ENCODE assay signal across 1 cellular context in genomic region chr2:30165050-30165520, GRCh38.
TF ChIP-seq lines count a peak whose summit lies in the region.

No MANE protein-coding gene starts in this region.

TF ChIP-seq in K562, 482 proteins besides CTCF, POLR2A, EP300 and RAD21 (continued from another document and continues in another):
- no peak for TF ChIP-seq CUX1 (CRISPR knock-in tag; IDR thresholded peaks at IDR 0.05)
- no peak for TF ChIP-seq MAFF (IDR thresholded peaks at IDR 0.05; ENCODE audit: low read length)
- TF ChIP-seq NELFE (IDR thresholded peaks at IDR 0.05; ENCODE audit: insufficient read depth, insufficient read length): no peak
- peak; percentile 30; the same call in 1 of the 2 replicates for TF ChIP-seq ZEB2 (IDR thresholded peaks at IDR 0.05)
- no peak for TF ChIP-seq ZNF121 (CRISPR knock-in tag; conservative IDR thresholded peaks at IDR 0.05)
- TF ChIP-seq ZNF778 (CRISPR knock-in tag; IDR thresholded peaks at IDR 0.05): no peak
- no peak for TF ChIP-seq PREB (CRISPR knock-in tag; IDR thresholded peaks at IDR 0.05)
- no peak for TF ChIP-seq PATZ1 (CRISPR knock-in tag; IDR thresholded peaks at IDR 0.05; ENCODE audit: borderline replicate concordance)
- no peak for TF ChIP-seq MCM5 (IDR thresholded peaks at IDR 0.05; ENCODE audit: low read depth)
- TF ChIP-seq HBP1 (CRISPR knock-in tag; IDR thresholded peaks at IDR 0.05): no peak
- TF ChIP-seq MTA1 (IDR thresholded peaks at IDR 0.05; ENCODE audit: borderline replicate concordance): no peak
- peak; percentile 47; the same call in 1 of the 2 replicates for TF ChIP-seq FOXM1 (IDR thresholded peaks at IDR 0.05; ENCODE audit: low read depth)
- TF ChIP-seq FOXM1 (CRISPR knock-in tag; IDR thresholded peaks at IDR 0.05; ENCODE audit: low read depth): no peak
- TF ChIP-seq PML (IDR thresholded peaks at IDR 0.05; ENCODE audit: low read length): no peak
- TF ChIP-seq MLLT1 (IDR thresholded peaks at IDR 0.05): no peak
- no peak for TF ChIP-seq RBM25 (IDR thresholded peaks at IDR 0.05; ENCODE audit: low read depth, low read length, severe bottlenecking)
- TF ChIP-seq ZNF699 (CRISPR knock-in tag; IDR thresholded peaks at IDR 0.05; ENCODE audit: insufficient replicate concordance): no peak
- no peak for TF ChIP-seq GABPB1 (CRISPR knock-in tag; IDR thresholded peaks at IDR 0.05)
- no peak for TF ChIP-seq SRSF3 (IDR thresholded peaks at IDR 0.05; ENCODE audit: insufficient read depth, low read length)
- no peak for TF ChIP-seq HLTF (IDR thresholded peaks at IDR 0.05)
- no peak for TF ChIP-seq TGIF2 (CRISPR knock-in tag; IDR thresholded peaks at IDR 0.05)
- no peak for TF ChIP-seq GATAD2A (IDR thresholded peaks at IDR 0.05)
- peak; percentile 64 for TF ChIP-seq ATF3 (IDR thresholded peaks at IDR 0.05)
- TF ChIP-seq ATF3 (CRISPR knock-in tag; conservative IDR thresholded peaks at IDR 0.05): no peak; the same call in 1 of the 2 replicates
- TF ChIP-seq REST (CRISPR knock-in tag; IDR thresholded peaks at IDR 0.05; ENCODE audit: low read depth): no peak
- TF ChIP-seq HDAC8 (tag; IDR thresholded peaks at IDR 0.05): no peak
- TF ChIP-seq PHB (CRISPR knock-in tag; IDR thresholded peaks at IDR 0.05): no peak
- TF ChIP-seq HDAC6 (IDR thresholded peaks at IDR 0.05; ENCODE audit: low read depth, low read length): no peak
- TF ChIP-seq SNAPC5 (CRISPR knock-in tag; IDR thresholded peaks at IDR 0.05): no peak
- no peak for TF ChIP-seq ZFPM2 (CRISPR knock-in tag; IDR thresholded peaks at IDR 0.05)
- TF ChIP-seq ZNF785 (CRISPR knock-in tag; IDR thresholded peaks at IDR 0.05): no peak
- no peak for TF ChIP-seq TEAD2 (tag; IDR thresholded peaks at IDR 0.05)
- no peak for TF ChIP-seq SMAD2 (IDR thresholded peaks at IDR 0.05; ENCODE audit: low read depth, low read length)
- TF ChIP-seq DPF2 (IDR thresholded peaks at IDR 0.05): 0 out of 2 replicates have a peak, but pooled peaks have one; percentile 42
- TF ChIP-seq ZBTB5 (IDR thresholded peaks at IDR 0.05): no peak
- no peak for TF ChIP-seq FOXO4 (CRISPR knock-in tag; IDR thresholded peaks at IDR 0.05)
- no peak for TF ChIP-seq E2F3 (CRISPR knock-in tag; IDR thresholded peaks at IDR 0.05)
- no peak for TF ChIP-seq CBFB (CRISPR knock-in tag; IDR thresholded peaks at IDR 0.05)
- TF ChIP-seq CEBPG (CRISPR knock-in tag; IDR thresholded peaks at IDR 0.05): peak; percentile 90
- TF ChIP-seq CEBPG (tag; conservative IDR thresholded peaks at IDR 0.05 in 1 of 2, IDR thresholded peaks at IDR 0.05 in 1 of 2): peak; percentile 49 to 80; a peak in 3 of 4 replicates
- TF ChIP-seq ZNF197 (CRISPR knock-in tag; IDR thresholded peaks at IDR 0.05; ENCODE audit: low read depth): no peak
- TF ChIP-seq ZNF134 (CRISPR knock-in tag; conservative IDR thresholded peaks at IDR 0.05): no peak
